ENCODE assay signal across 28 cellular contexts in genomic region chr22:47617186-47617585, GRCh38.
"Had no signal": no experiment of that assay in that cellular context is flagged by ENCODE, and none has a peak within 500 bp of the region (broad histone marks: within the 10 kb centered on the region; RNA-seq: fewer than 3 reads in every experiment).

No MANE protein-coding gene starts in this region.

- H3K9me3 Mint-ChIP-seq: dendritic cell treated with granulocyte-macrophage colony-stimulating factor and Interleukin-4, amounts not matched to agents 40 ng/mL and 50 ng/mL, for 4 days; effector memory CD8-positive, alpha-beta T cell had no signal

- ATAC-seq: effector memory CD8-positive, alpha-beta T cell; esophagus mucosa; foreskin keratinocyte; gastrocnemius medialis; gastroesophageal sphincter; heart left ventricle; heart right ventricle had no signal

- H3K9me3 ChIP-seq: esophagus muscularis mucosa, esophagus squamous epithelium, gastrocnemius medialis, gastroesophageal sphincter, heart left ventricle, heart right ventricle had no signal

- FAIRE-seq: endometrium, endothelial cell of umbilical vein, frontal cortex had no signal

- H3K4me3 Mint-ChIP-seq: dendritic cell treated with granulocyte-macrophage colony-stimulating factor and Interleukin-4, amounts not matched to agents 40 ng/mL and 50 ng/mL, for 4 days; effector memory CD8-positive, alpha-beta T cell; endodermal cell had no signal

- H3K4me1 ChIP-seq: esophagus muscularis mucosa, esophagus squamous epithelium, foreskin keratinocyte, gastrocnemius medialis, gastroesophageal sphincter, heart left ventricle, heart right ventricle had no signal

- DNase-seq: cortex of kidney; dermis blood vessel endothelial cell; effector CD4-positive, alpha-beta T cell; effector CD8-positive, alpha-beta T cell; effector memory CD4-positive, alpha-beta T cell; effector memory CD8-positive, alpha-beta T cell; erythroblast; esophagus squamous epithelium; foreskin fibroblast; foreskin keratinocyte; foreskin melanocyte; gastrocnemius medialis; glutamatergic neuron; heart left ventricle; heart right ventricle; hippocampal formation had no signal

- H3K36me3 ChIP-seq: esophagus muscularis mucosa, esophagus squamous epithelium, gastrocnemius medialis, gastroesophageal sphincter, heart left ventricle, heart right ventricle had no signal

- H2AFZ ChIP-seq: hepatocyte had no signal

- H3K79me2 ChIP-seq: hepatocyte had no signal

- H3K4me3 ChIP-seq: coronary artery, esophagus muscularis mucosa, esophagus squamous epithelium, gastrocnemius medialis, gastroesophageal sphincter, heart left ventricle, heart right ventricle, hepatocyte had no signal

- H3K27ac Mint-ChIP-seq: dendritic cell treated with granulocyte-macrophage colony-stimulating factor and Interleukin-4, amounts not matched to agents 40 ng/mL and 50 ng/mL, for 4 days; effector memory CD8-positive, alpha-beta T cell; endodermal cell had no signal

- H3K27ac ChIP-seq: coronary artery, dorsolateral prefrontal cortex, epithelial cell of prostate, esophagus muscularis mucosa, esophagus squamous epithelium, foreskin keratinocyte, gastrocnemius medialis, gastroesophageal sphincter, heart left ventricle, heart right ventricle, hepatocyte had no signal

- H3K4me2 ChIP-seq: hepatocyte had no signal

- H3K4me1 Mint-ChIP-seq: endodermal cell had no signal

- H3K27me3 ChIP-seq: foreskin keratinocyte, hepatocyte had no signal
